ENCODE assay signal across 10 cellular contexts in genomic region chr4:41217373-41217772, GRCh38. TPM values are rescaled to one million over a fixed set of nuclear protein-coding genes. Genes with fewer than 3 reads are reported as not detected.
DNase-seq lines count a peak whose midpoint lies in the region; TF ChIP-seq lines count a peak whose summit lies in the region.
"Had no signal": no experiment of that assay in that cellular context is flagged by ENCODE, and none has a peak within 500 bp of the region (broad histone marks: within the 10 kb centered on the region; RNA-seq: fewer than 3 reads in every experiment).

No MANE protein-coding gene starts in this region.

- DNase-seq in HFFc6 (no peak), MCF 10A (ENCODE audit: unreplicated experiment) (no peak), mesenteric fat pad (ENCODE audit: low spot score) (no peak), MV-4-11 (lab: John Stamatoyannopoulos, UW) (no peak), SKM-1 treated with dmso at 0.1 percent for 144 hours (lab: John Stamatoyannopoulos, UW; ENCODE audit: unreplicated experiment) (no peak)
- DNase-seq in CD4-positive, alpha-beta memory T cell, result no peak

- H3K36me3 Mint-ChIP-seq in HFFc6 (ENCODE audit: low read depth) (no peaks in the 10 kb centered on the region), MCF 10A (ENCODE audit: insufficient read depth, unreplicated experiment) (peaks cover 12% of the 10 kb centered on the region), nephron (ENCODE audit: low read depth) (no peaks in the 10 kb centered on the region)
- H3K36me3 Mint-ChIP-seq in CD4-positive, alpha-beta memory T cell, result no peaks in the 10 kb centered on the region
- H3K36me3 Mint-ChIP-seq: stimulated activated memory B cell treated with anti-CD40 and anti-IgM and Interleukin-4, amounts not matched to agents 10 μg/mL and 1 μg/mL and 100 μg/mL, for 72 hours had no signal

- CTCF ChIA-PET in MCF 10A (lab: Yijun Ruan, JAX), result interaction anchor here (0.6 to 2.1 kb wide), 9 partner anchors 9 to 295 kb away, joined by 4 to 11 read pairs (median 4); no protein-coding TSS in a partner anchor
- CTCF ChIA-PET in CD4-positive, alpha-beta memory T cell (lab: Charles Lee; ENCODE audit: partially characterized antibody), result no interaction called here

- TF ChIP-seq CTCF in HFFc6 (IDR thresholded peaks at IDR 0.05) (no peak), MCF 10A (IDR thresholded peaks at IDR 0.05; ENCODE audit: unreplicated experiment) (no peak), nephron (IDR thresholded peaks at IDR 0.05; ENCODE audit: unreplicated experiment in 3 of 3) (no peak)

- peak overlapping the region; percentile 96; the same call in 1 of the 2 replicates for H3K27ac Mint-ChIP-seq in HFFc6
- peak overlapping the region; percentile 98 for H3K27ac Mint-ChIP-seq in MCF 10A (ENCODE audit: low read depth, unreplicated experiment)
- H3K27ac Mint-ChIP-seq in nephron, result peak overlapping the region in 2 of 3 experiments; percentile 90 to 98
- no peak overlapping the region for H3K27ac Mint-ChIP-seq in CD4-positive, alpha-beta memory T cell
- H3K27ac Mint-ChIP-seq: stimulated activated memory B cell treated with anti-CD40 and anti-IgM and Interleukin-4, amounts not matched to agents 10 μg/mL and 1 μg/mL and 100 μg/mL, for 72 hours had no signal

- H3K4me3 ChIP-seq in ACC112 (ENCODE audit: low read depth, low read length), result peak overlapping the region; percentile 93
- no peak overlapping the region for H3K4me3 ChIP-seq in CD4-positive, alpha-beta memory T cell (ENCODE audit: low read length in 2 of 2)

- H3K27me3 Mint-ChIP-seq in HFFc6 (ENCODE audit: insufficient read depth) (peaks cover 4% of the 10 kb centered on the region; the same call in 1 of the 2 replicates), MCF 10A (ENCODE audit: insufficient read depth, unreplicated experiment) (no peaks in the 10 kb centered on the region), nephron (ENCODE audit: low read depth) (peaks cover 3% of the 10 kb centered on the region)
- peaks cover 32 to 38% of the 10 kb centered on the region in 2 donors for H3K27me3 Mint-ChIP-seq in CD4-positive, alpha-beta memory T cell

- H3K4me1 Mint-ChIP-seq in HFFc6 (ENCODE audit: low read depth) (peaks cover 47% of the 10 kb centered on the region), MCF 10A (ENCODE audit: insufficient read depth, unreplicated experiment) (peaks cover 6% of the 10 kb centered on the region), nephron (peaks cover 24% of the 10 kb centered on the region)
- H3K4me1 Mint-ChIP-seq in CD4-positive, alpha-beta memory T cell, result peaks cover 13 to 23% (median 23%) of the 10 kb centered on the region in 4 donors
- H3K4me1 Mint-ChIP-seq: central memory CD8-positive, alpha-beta T cell had no signal

- H3K9me3 Mint-ChIP-seq in HFFc6 (no peaks in the 10 kb centered on the region), MCF 10A (ENCODE audit: unreplicated experiment) (no peaks in the 10 kb centered on the region), nephron (no peaks in the 10 kb centered on the region)
- H3K9me3 Mint-ChIP-seq in CD4-positive, alpha-beta memory T cell, result peaks cover 0 to 4% (median 0%) of the 10 kb centered on the region in 8 donors
- H3K9me3 Mint-ChIP-seq: central memory CD8-positive, alpha-beta T cell had no signal

- H2AFZ ChIP-seq in ACC112 (ENCODE audit: low read length, unreplicated experiment), result no peak overlapping the region

- BruUV-seq in MCF 10A (replicated peaks; lab: Mats Ljungman, UMichigan), result no TSS peak

- no peaks in the 10 kb centered on the region for H3K36me3 ChIP-seq in ACC112 (ENCODE audit: insufficient read depth, low read length)
- no peaks in the 10 kb centered on the region for H3K36me3 ChIP-seq in CD4-positive, alpha-beta memory T cell (ENCODE audit: insufficient read depth, low read length)

- POLR2A ChIA-PET in MCF 10A (lab: Yijun Ruan, JAX), result interaction anchor here (1.0 to 6.0 kb wide), 6 partner anchors 11 to 220 kb away, joined by 3 to 42 read pairs (median 6); no protein-coding TSS in a partner anchor
- POLR2A ChIA-PET in CD4-positive, alpha-beta memory T cell (lab: Charles Lee; ENCODE audit: partially characterized antibody), result no interaction called here

- intact Hi-C loops in MCF 10A (cut with micrococcal nuclease), result loop anchor here (5.0 kb wide), 1 partner anchor 480 kb away; no protein-coding TSS in a partner anchor
- intact Hi-C loops in CD4-positive, alpha-beta memory T cell (cut with micrococcal nuclease), result loop anchor here (2.0 kb wide), 1 partner anchor 241 kb away; no protein-coding TSS in a partner anchor

- H3K4me1 ChIP-seq in ACC112 (ENCODE audit: control insufficient read depth, insufficient read depth, low read length, unreplicated experiment), result peaks cover 12% of the 10 kb centered on the region
- H3K4me1 ChIP-seq in CD4-positive, alpha-beta memory T cell (ENCODE audit: insufficient read depth, low read length), result peaks cover 20% of the 10 kb centered on the region

- H3K27me3 ChIP-seq in ACC112 (ENCODE audit: insufficient read depth, low read length), result no peaks in the 10 kb centered on the region
- peaks cover 10% of the 10 kb centered on the region for H3K27me3 ChIP-seq in CD4-positive, alpha-beta memory T cell (ENCODE audit: insufficient read depth, low read length)

- peaks cover 19% of the 10 kb centered on the region for H3K79me2 ChIP-seq in ACC112 (ENCODE audit: control insufficient read depth, insufficient read depth, low read length, unreplicated experiment)

- H3K27ac ChIP-seq in ACC112 (ENCODE audit: low read depth, low read length), result peak overlapping the region; percentile 77; the same call in 1 of the 2 replicates
- no peak overlapping the region for H3K27ac ChIP-seq in CD4-positive, alpha-beta memory T cell (ENCODE audit: low read depth, low read length)

- peak overlapping the region; percentile 90; the same call in 1 of the 2 replicates for H3K4me3 Mint-ChIP-seq in HFFc6
- H3K4me3 Mint-ChIP-seq in MCF 10A (ENCODE audit: unreplicated experiment), result peak overlapping the region; percentile 86
- peak overlapping the region; percentile 88 to 92 (median 90) for H3K4me3 Mint-ChIP-seq in nephron
- H3K4me3 Mint-ChIP-seq in CD4-positive, alpha-beta memory T cell, result peak overlapping the region in 2 of 8 donors; percentile 11 to 83

- no peaks in the 10 kb centered on the region for H3K9me3 ChIP-seq in CD4-positive, alpha-beta memory T cell (ENCODE audit: control insufficient read depth in 1 of 2, low read length in 2 of 2)

RNA-seq across cellular contexts. Expression of gene APBB2, which starts 3.0 kb away (rescaled TPM):
- total RNA-seq in HFFc6 (2021; fragmentation: NEBNext Ultra II Directional; extraction: Animal tissue kit (Norgen Biotek cat#: 25700)), result 10 to 100 TPM; 32.4 to 45.5 (median 35.8) TPM
- total RNA-seq in MCF 10A (2022) (159 and 201 TPM in 2 replicates), mesenteric fat pad (121 TPM)
- under 1 TPM; 0.50 to 0.58 TPM for total RNA-seq in CD4-positive, alpha-beta memory T cell
- polyA plus RNA-seq in CD4-positive, alpha-beta memory T cell, result not detected

RNA-seq across cellular contexts. Expression of gene UCHL1, which starts 39.4 kb away (rescaled TPM):
- total RNA-seq in HFFc6 (2021; fragmentation: NEBNext Ultra II Directional; extraction: Animal tissue kit (Norgen Biotek cat#: 25700)), result 100 to 1,000 TPM; 349 to 502 (median 461) TPM
- total RNA-seq in MCF 10A (2022) (1.3 and 1.4 TPM in 2 replicates), mesenteric fat pad (191 TPM)
- under 1 TPM in 1 of 2 experiments, not detected in 1; 0.41 TPM for total RNA-seq in CD4-positive, alpha-beta memory T cell
- not detected for polyA plus RNA-seq in CD4-positive, alpha-beta memory T cell

Comparison
In these comparisons a context has a peak if more than half of its experiments do, and no peak if none do; other contexts are left out.
1. H3K27ac Mint-ChIP-seq: peak in HFFc6 (single experiment), MCF 10A (single experiment) and nephron (2 of 3); none in CD4-positive, alpha-beta memory T cell (0 of 7).
2. RNA of gene APBB2, which starts 3.0 kb away (total RNA-seq): 159 to 201 TPM in MCF 10A, 121 TPM in mesenteric fat pad (single experiment) and 32.4 to 45.5 TPM in HFFc6; 0.50 to 0.58 TPM in CD4-positive, alpha-beta memory T cell; every median in the first group is over 10 times any median in the second.
3. RNA of gene UCHL1, which starts 39.4 kb away (total RNA-seq): 349 to 502 TPM in HFFc6 and 191 TPM in mesenteric fat pad (single experiment); 1.3 to 1.4 TPM in MCF 10A and 0.41 TPM in CD4-positive, alpha-beta memory T cell; every median in the first group is over 10 times any median in the second.